8 cellular contexts compared by ENCODE assay signal in genomic region chr12:27524839-27525238, GRCh38. TPM values are rescaled to one million over a fixed set of nuclear protein-coding genes. Genes with fewer than 3 reads are reported as not detected.
A peak's percentile ranks its signal among the peaks of the same experiment; 100 is the strongest.
DNase-seq lines count a peak whose midpoint lies in the region; ATAC-seq and TF ChIP-seq lines count a peak whose summit lies in the region.

No MANE protein-coding gene starts in this region.

- peak overlapping the region; percentile 90 for H3K27ac Mint-ChIP-seq in MCF 10A (ENCODE audit: low read depth, unreplicated experiment)

- ATAC-seq in lung (ENCODE audit: insufficient read depth, low FRiP score) (no peak), HG02763 (IDR thresholded peaks at IDR 0.05; ENCODE audit: unreplicated experiment) (no peak)

- H3K27ac ChIP-seq in lung (ENCODE audit: low read depth in 1 of 2, low read length in 1 of 2) (peak overlapping the region; percentile 66 to 86), tibial nerve (peak overlapping the region; percentile 79 to 96 (median 90))

- peaks cover 25% of the 10 kb centered on the region for H3K4me1 Mint-ChIP-seq in MCF 10A (ENCODE audit: insufficient read depth, unreplicated experiment)

- H3K36me3 ChIP-seq in lung (ENCODE audit: control insufficient read depth in 2 of 2, insufficient read depth in 2 of 2, low read length in 2 of 2) (no peaks in the 10 kb centered on the region), tibial nerve (no peaks in the 10 kb centered on the region)

- peak overlapping the region; percentile 85 for H3K4me3 Mint-ChIP-seq in MCF 10A (ENCODE audit: unreplicated experiment)

- POLR2A ChIA-PET in MCF 10A (lab: Yijun Ruan, JAX) = interaction anchor here (0.5 to 3.8 kb wide), 43 partner anchors 8 to 693 kb away, joined by 3 to 129 read pairs (median 6); partner anchors contain the start of genes BMAL2 and MED21

- no peak for TF ChIP-seq CTCF in MCF 10A (IDR thresholded peaks at IDR 0.05; ENCODE audit: unreplicated experiment)
- no peak for TF ChIP-seq CTCF in lung (IDR thresholded peaks at IDR 0.05; ENCODE audit: control extremely low read depth, extremely low read depth)
- TF ChIP-seq CTCF in tibial nerve (IDR thresholded peaks at IDR 0.05) = peak in 1 of 5 experiments; percentile 19

- peaks cover 8 to 15% of the 10 kb centered on the region in 2 donors for H3K4me1 ChIP-seq in lung (ENCODE audit: control insufficient read depth in 2 of 2, insufficient read depth in 2 of 2, low read length in 2 of 2)
- peaks cover 0 to 34% (median 6%) of the 10 kb centered on the region in 4 donors for H3K4me1 ChIP-seq in tibial nerve

- CTCF ChIA-PET in MCF 10A (lab: Yijun Ruan, JAX) = interaction anchor here (0.7 to 3.1 kb wide), 10 partner anchors 15 to 117 kb away, joined by 3 to 28 read pairs (median 4); no protein-coding TSS in a partner anchor

- peak in 1 of 2 donors; percentile 35 for TF ChIP-seq EP300 in tibial nerve (IDR thresholded peaks at IDR 0.05)

- H3K27me3 ChIP-seq in lung (ENCODE audit: control insufficient read depth, insufficient read depth) (no peaks in the 10 kb centered on the region), tibial nerve (no peaks in the 10 kb centered on the region)

- peaks cover 8% of the 10 kb centered on the region for H3K36me3 Mint-ChIP-seq in MCF 10A (ENCODE audit: insufficient read depth, unreplicated experiment)

- no peaks in the 10 kb centered on the region for H3K9me3 Mint-ChIP-seq in MCF 10A (ENCODE audit: unreplicated experiment)

- H3K9me3 ChIP-seq in lung (ENCODE audit: control insufficient read depth in 2 of 2, insufficient read depth in 1 of 2, low read length in 1 of 2) = no peaks in the 10 kb centered on the region
- H3K9me3 ChIP-seq in tibial nerve = no peaks in the 10 kb centered on the region

- no peaks in the 10 kb centered on the region for H3K27me3 Mint-ChIP-seq in MCF 10A (ENCODE audit: insufficient read depth, unreplicated experiment)

- peak; percentile 28 for DNase-seq in CD1c-positive myeloid dendritic cell (ENCODE audit: extremely low spot score)
- DNase-seq in LHCN-M2 (ENCODE audit: low read depth) = peak; percentile 70
- DNase-seq in MCF 10A (ENCODE audit: unreplicated experiment) = peak; percentile 41
- no peak for DNase-seq in lung (ENCODE audit: low spot score)
- DNase-seq in tibial nerve (ENCODE audit: low spot score in 2 of 2) = peak in 1 of 2 donors; percentile 35
- DNase-seq in NCI-H748 treated with DMSO at 0.1 percent for 48 hours (lab: John Stamatoyannopoulos, UW) = no peak
- no peak for DNase-seq in activated naive CD4-positive, alpha-beta T cell treated with anti-CD3 and anti-CD28 coated beads, Interleukin-2, amount 50 U/mL, for 16 hours

- H3K4me3 ChIP-seq in lung (peak overlapping the region; percentile 41), tibial nerve (peak overlapping the region; percentile 75 to 90 (median 82))

- intact Hi-C loops in MCF 10A (cut with micrococcal nuclease) = loop anchor here (1.0 to 2.0 kb wide), 6 partner anchors 16 to 110 kb away; no protein-coding TSS in a partner anchor

- 1% methylated on average over 9 of the region's 9 CpGs for WGBS in lung, 2 donors
- WGBS in tibial nerve, 2 donors = 1% methylated on average over 9 of the region's 9 CpGs

- BruUV-seq in MCF 10A (replicated peaks; lab: Mats Ljungman, UMichigan) = TSS peak; percentile 58

- no peak for TF ChIP-seq POLR2A in tibial nerve (IDR thresholded peaks at IDR 0.05)

RNA-seq across cellular contexts. Expression of gene PPFIBP1, which starts 0.8 kb away (rescaled TPM):
- total RNA-seq in LHCN-M2 (2014; rRNA removed) (102 and 121 TPM in 2 replicates), MCF 10A (2022) (82.6 and 87.7 TPM in 2 replicates), lung (100 to 1,000 TPM in 1 of 2 donors, 10 to 100 TPM in 1; 95.1 to 150 TPM), tibial nerve (100 to 1,000 TPM in 1 of 4 donors, 10 to 100 TPM in 3; 56.9 to 110 (median 72.5) TPM)
- polyA plus RNA-seq in LHCN-M2 (2012) = 49.8 TPM
- 10 to 100 TPM; 13.6 to 31.2 TPM for polyA plus RNA-seq in lung

Comparison
In these comparisons a context has a peak if more than half of its experiments do, and no peak if none do; other contexts are left out.
1. DNase-seq: peak in CD1c-positive myeloid dendritic cell (single experiment), LHCN-M2 (single experiment) and MCF 10A (single experiment); none in lung (single experiment), NCI-H748 treated with DMSO at 0.1 percent for 48 hours (single experiment) and activated naive CD4-positive, alpha-beta T cell treated with anti-CD3 and anti-CD28 coated beads, Interleukin-2, amount 50 U/mL, for 16 hours (single experiment).